Comparison of ENCODE assay signal across 22 cellular contexts in the genomic region with DNA sequence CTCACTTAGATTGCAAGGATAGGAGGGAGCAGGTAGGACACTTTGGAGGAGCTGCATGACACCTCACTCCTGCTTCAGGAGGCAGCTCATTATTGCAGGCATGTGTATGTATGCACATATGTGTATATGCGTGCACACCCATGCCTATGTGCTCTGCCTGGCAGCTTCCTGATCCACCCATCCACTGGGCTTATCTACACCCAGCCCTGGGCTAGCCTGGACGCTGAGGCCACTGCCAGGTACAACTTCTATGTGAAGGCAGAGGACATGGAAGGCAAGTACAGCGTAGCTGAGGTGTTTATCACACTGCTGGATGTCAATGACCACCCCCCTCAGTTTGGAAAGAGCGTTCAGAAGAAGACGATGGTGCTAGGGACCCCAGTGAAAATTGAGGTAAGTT. TPM values are rescaled to one million over a fixed set of nuclear protein-coding genes. Genes with fewer than 3 reads are reported as not detected.
DNase-seq lines count a peak whose midpoint lies in the region; ATAC-seq, FAIRE-seq and TF ChIP-seq lines count a peak whose summit lies in the region.
"Had no signal": no experiment of that assay in that cellular context is flagged by ENCODE, and none has a peak within 500 bp of the region (broad histone marks: within the 10 kb centered on the region; RNA-seq: fewer than 3 reads in every experiment).

No MANE protein-coding gene starts in this region.

- CTCF ChIA-PET in activated CD8-positive, alpha-beta T cell treated with anti-CD3 and anti-CD28 coated beads, Interleukin-2, amount 10 ng/mL, durations not matched to agents 7 days and 5 days (lab: Charles Lee): interaction anchor here (0.9 to 8.0 kb wide), 4 partner anchors 9 to 74 kb away, joined by 3 to 73 read pairs (median 4); no protein-coding TSS in a partner anchor

- POLR2A ChIA-PET in activated CD8-positive, alpha-beta T cell treated with anti-CD3 and anti-CD28 coated beads, Interleukin-2, amount 10 ng/mL, durations not matched to agents 7 days and 5 days (lab: Charles Lee): no interaction called here

- no peak overlapping the region for H3K27ac Mint-ChIP-seq in natural killer cell treated with Interleukin-12 subunit alpha and Interleukin-12 subunit beta and Interleukin-15 and Interleukin-18, amount 100 ng/mL, for 72 hours
- no peak overlapping the region for H3K27ac Mint-ChIP-seq in natural killer cell
- H3K27ac Mint-ChIP-seq in activated CD8-positive, alpha-beta T cell treated with anti-CD3 and anti-CD28 coated beads, Interleukin-2, amount 10 ng/mL, durations not matched to agents 7 days and 5 days: no peak overlapping the region
- H3K27ac Mint-ChIP-seq: HFFc6 had no signal

- H3K36me3 Mint-ChIP-seq in natural killer cell treated with Interleukin-12 subunit alpha and Interleukin-12 subunit beta and Interleukin-15 and Interleukin-18, amount 100 ng/mL, for 72 hours: no peaks in the 10 kb centered on the region
- no peaks in the 10 kb centered on the region for H3K36me3 Mint-ChIP-seq in natural killer cell
- no peaks in the 10 kb centered on the region for H3K36me3 Mint-ChIP-seq in activated CD8-positive, alpha-beta T cell treated with anti-CD3 and anti-CD28 coated beads, Interleukin-2, amount 10 ng/mL, durations not matched to agents 7 days and 5 days (ENCODE audit: low read depth)
- H3K36me3 Mint-ChIP-seq: CD4-positive, alpha-beta memory T cell had no signal

- intact Hi-C loops in natural killer cell (cut with micrococcal nuclease): no loop called here

- no peaks in the 10 kb centered on the region for H3K9me3 Mint-ChIP-seq in natural killer cell treated with Interleukin-12 subunit alpha and Interleukin-12 subunit beta and Interleukin-15 and Interleukin-18, amount 100 ng/mL, for 72 hours
- no peaks in the 10 kb centered on the region for H3K9me3 Mint-ChIP-seq in natural killer cell
- H3K9me3 Mint-ChIP-seq in activated CD8-positive, alpha-beta T cell treated with anti-CD3 and anti-CD28 coated beads, Interleukin-2, amount 10 ng/mL, durations not matched to agents 7 days and 5 days (ENCODE audit: insufficient read depth): no peaks in the 10 kb centered on the region
- H3K9me3 Mint-ChIP-seq: HFFc6 had no signal

- ATAC-seq in natural killer cell treated with Interleukin-12 subunit alpha and Interleukin-12 subunit beta and Interleukin-15 and Interleukin-18, amount 100 ng/mL, for 72 hours: peak in 1 of 2 donors; percentile 4
- ATAC-seq in natural killer cell: no peak
- no peak for ATAC-seq in activated CD8-positive, alpha-beta T cell treated with anti-CD3 and anti-CD28 coated beads, Interleukin-2, amount 10 ng/mL, durations not matched to agents 7 days and 5 days

- H3K4me3 Mint-ChIP-seq in natural killer cell treated with Interleukin-12 subunit alpha and Interleukin-12 subunit beta and Interleukin-15 and Interleukin-18, amount 100 ng/mL, for 72 hours: no peak overlapping the region
- H3K4me3 Mint-ChIP-seq in natural killer cell: no peak overlapping the region
- no peak overlapping the region for H3K4me3 Mint-ChIP-seq in activated CD8-positive, alpha-beta T cell treated with anti-CD3 and anti-CD28 coated beads, Interleukin-2, amount 10 ng/mL, durations not matched to agents 7 days and 5 days
- H3K4me3 Mint-ChIP-seq: CD4-positive, alpha-beta memory T cell; HFFc6 had no signal

- H3K27me3 Mint-ChIP-seq in natural killer cell treated with Interleukin-12 subunit alpha and Interleukin-12 subunit beta and Interleukin-15 and Interleukin-18, amount 100 ng/mL, for 72 hours: no peaks in the 10 kb centered on the region
- H3K27me3 Mint-ChIP-seq in natural killer cell (ENCODE audit: low read depth in 2 of 2): no peaks in the 10 kb centered on the region
- H3K27me3 Mint-ChIP-seq in activated CD8-positive, alpha-beta T cell treated with anti-CD3 and anti-CD28 coated beads, Interleukin-2, amount 10 ng/mL, durations not matched to agents 7 days and 5 days (ENCODE audit: low read depth): peaks cover 6% of the 10 kb centered on the region

- TF ChIP-seq CTCF in natural killer cell (IDR thresholded peaks at IDR 0.05): no peak

- peak; percentile 9 for FAIRE-seq in urothelium cell line (lab: Jason Lieb, UNC)
- FAIRE-seq: GM12891, GM18507, H54 had no signal

- peaks cover 5 to 6% of the 10 kb centered on the region in 2 donors for H3K4me1 Mint-ChIP-seq in natural killer cell treated with Interleukin-12 subunit alpha and Interleukin-12 subunit beta and Interleukin-15 and Interleukin-18, amount 100 ng/mL, for 72 hours (ENCODE audit: low read depth in 2 of 2)
- peaks cover 0 to 7% of the 10 kb centered on the region in 2 donors for H3K4me1 Mint-ChIP-seq in natural killer cell
- no peaks in the 10 kb centered on the region for H3K4me1 Mint-ChIP-seq in activated CD8-positive, alpha-beta T cell treated with anti-CD3 and anti-CD28 coated beads, Interleukin-2, amount 10 ng/mL, durations not matched to agents 7 days and 5 days (ENCODE audit: low read depth)

- peak; percentile 12 for DNase-seq in natural killer cell treated with Interleukin-12 subunit alpha and Interleukin-12 subunit beta and Interleukin-15 and Interleukin-18, amount 100 ng/mL, for 72 hours (ENCODE audit: low spot score)
- no peak for DNase-seq in natural killer cell
- DNase-seq in mesenteric fat pad (ENCODE audit: low spot score): peak; percentile 67
- DNase-seq in urothelium cell line (ENCODE audit: low spot score): no peak
- no peak for DNase-seq in activated CD8-positive, alpha-beta T cell treated with anti-CD3 and anti-CD28 coated beads, Interleukin-2, amount 10 ng/mL, durations not matched to agents 7 days and 5 days
- no peak for DNase-seq in NCI-H524 (lab: John Stamatoyannopoulos, UW)
- DNase-seq: C1 segment of cervical spinal cord; Calu3; CD4-positive, alpha-beta memory T cell; COR-L47; DMS53; DMS79 treated with DMSO at 0.1 percent for 48 hours; GF-D8; GOT3; HFFc6 had no signal

RNA-seq across cellular contexts. Expression of gene LRIT2, which starts 13.3 kb away (rescaled TPM):
- total RNA-seq in natural killer cell treated with Interleukin-12 subunit alpha and Interleukin-12 subunit beta and Interleukin-15 and Interleukin-18, amount 100 ng/mL, for 72 hours: not detected
- total RNA-seq in natural killer cell (not detected), mesenteric fat pad (not detected)
- total RNA-seq in activated CD8-positive, alpha-beta T cell treated with anti-CD3 and anti-CD28 coated beads, Interleukin-2, amount 10 ng/mL, durations not matched to agents 7 days and 5 days: not detected
- total RNA-seq: A172; A673; Calu3; CD4-positive, alpha-beta memory T cell; Daoy; G401; HFFc6 had no signal

RNA-seq across cellular contexts. Expression of gene CDHR1, which starts 17.7 kb away (rescaled TPM):
- total RNA-seq in natural killer cell treated with Interleukin-12 subunit alpha and Interleukin-12 subunit beta and Interleukin-15 and Interleukin-18, amount 100 ng/mL, for 72 hours: 10 to 100 TPM in 1 of 2 donors, 1 to 10 TPM in 1; 3.3 to 10.2 TPM
- 1 to 10 TPM; 4.0 to 9.5 (median 6.5) TPM for total RNA-seq in natural killer cell
- 0.35 TPM for total RNA-seq in mesenteric fat pad
- under 1 TPM; 0.26 to 0.29 TPM for total RNA-seq in activated CD8-positive, alpha-beta T cell treated with anti-CD3 and anti-CD28 coated beads, Interleukin-2, amount 10 ng/mL, durations not matched to agents 7 days and 5 days
- total RNA-seq: A172, A673, Calu3, Daoy, G401, HFFc6 had no signal

RNA-seq across cellular contexts. Expression of gene LRIT1, which starts 29.3 kb away (rescaled TPM):
- total RNA-seq in natural killer cell treated with Interleukin-12 subunit alpha and Interleukin-12 subunit beta and Interleukin-15 and Interleukin-18, amount 100 ng/mL, for 72 hours: not detected
- total RNA-seq in natural killer cell (not detected), mesenteric fat pad (not detected)
- not detected for total RNA-seq in activated CD8-positive, alpha-beta T cell treated with anti-CD3 and anti-CD28 coated beads, Interleukin-2, amount 10 ng/mL, durations not matched to agents 7 days and 5 days
- total RNA-seq: A172; A673; Calu3; CD4-positive, alpha-beta memory T cell; Daoy; G401; HFFc6 had no signal

RNA-seq across cellular contexts. Expression of gene RGR, which starts 32.8 kb away (rescaled TPM):
- not detected for total RNA-seq in natural killer cell treated with Interleukin-12 subunit alpha and Interleukin-12 subunit beta and Interleukin-15 and Interleukin-18, amount 100 ng/mL, for 72 hours
- total RNA-seq in natural killer cell: not detected
- total RNA-seq in mesenteric fat pad: not detected
- not detected for total RNA-seq in activated CD8-positive, alpha-beta T cell treated with anti-CD3 and anti-CD28 coated beads, Interleukin-2, amount 10 ng/mL, durations not matched to agents 7 days and 5 days
- total RNA-seq: A172; A673; Calu3; CD4-positive, alpha-beta memory T cell; Daoy; G401; HFFc6 had no signal

RNA-seq across cellular contexts. Expression of gene GPR15LG, which starts 38.4 kb away (rescaled TPM):
- total RNA-seq in natural killer cell treated with Interleukin-12 subunit alpha and Interleukin-12 subunit beta and Interleukin-15 and Interleukin-18, amount 100 ng/mL, for 72 hours: not detected
- not detected for total RNA-seq in natural killer cell
- total RNA-seq in mesenteric fat pad: not detected
- not detected for total RNA-seq in activated CD8-positive, alpha-beta T cell treated with anti-CD3 and anti-CD28 coated beads, Interleukin-2, amount 10 ng/mL, durations not matched to agents 7 days and 5 days
- total RNA-seq: A172; A673; Calu3; CD4-positive, alpha-beta memory T cell; Daoy; G401; HFFc6 had no signal

Comparison
In these comparisons a context has a peak if more than half of its experiments do, and no peak if none do; other contexts are left out.
1. DNase-seq: peak in natural killer cell treated with Interleukin-12 subunit alpha and Interleukin-12 subunit beta and Interleukin-15 and Interleukin-18, amount 100 ng/mL, for 72 hours (single experiment) and mesenteric fat pad (single experiment); none in natural killer cell (single experiment), urothelium cell line (single experiment), activated CD8-positive, alpha-beta T cell treated with anti-CD3 and anti-CD28 coated beads, Interleukin-2, amount 10 ng/mL, durations not matched to agents 7 days and 5 days (single experiment) and NCI-H524 (0 of 2).